ENCODE assay signal across 1 cellular context in the genomic region with DNA sequence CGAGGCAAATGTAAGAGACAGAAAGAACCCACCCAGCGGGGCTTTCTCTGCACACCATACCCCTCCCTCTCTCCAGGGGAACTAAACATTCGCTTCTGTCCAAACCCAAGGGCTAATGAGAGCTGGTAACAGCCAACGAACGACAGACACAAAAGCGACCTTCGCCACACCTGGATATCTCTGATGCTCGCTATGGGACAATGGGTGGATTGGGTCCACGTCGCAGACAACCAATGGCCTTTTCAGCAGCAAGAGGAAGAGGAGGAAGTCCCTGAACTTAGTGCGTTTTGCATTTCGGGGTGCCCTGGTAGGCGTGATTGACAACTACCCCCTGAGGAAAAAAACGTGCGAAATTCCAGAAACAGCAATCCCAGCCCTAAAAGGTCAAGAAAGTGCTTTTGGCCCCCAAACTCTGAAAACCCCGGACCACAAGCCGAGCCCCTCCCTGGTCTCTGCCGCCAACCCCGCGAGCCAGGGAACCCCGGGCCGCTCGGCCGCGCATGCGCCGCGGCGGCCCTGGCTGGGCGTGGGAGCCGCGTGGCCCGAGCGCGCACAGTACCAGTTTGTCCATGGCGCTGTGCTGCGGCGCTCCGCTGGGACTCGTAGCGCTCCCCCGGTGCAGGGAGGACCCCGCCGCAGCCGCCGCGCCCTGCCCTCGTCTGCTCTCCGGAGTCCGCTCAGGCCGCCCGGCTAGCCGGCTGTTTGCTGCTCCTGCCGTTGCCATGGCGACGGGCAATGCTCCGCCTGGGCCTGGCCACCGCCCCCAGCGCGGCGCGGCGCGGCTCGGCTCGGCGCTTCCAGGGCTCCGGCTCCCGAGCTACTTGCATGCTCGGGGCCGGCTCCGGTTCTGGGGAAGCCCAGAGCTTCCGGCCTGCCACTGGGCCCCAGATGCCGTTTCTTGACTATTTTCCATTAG.
TF ChIP-seq lines count a peak whose summit lies in the region.

No MANE protein-coding gene starts in this region.

TF ChIP-seq in HepG2, 621 proteins besides CTCF, POLR2A, EP300 and RAD21 (continued from another document and continues in another):
- TF ChIP-seq, protein P1, sequence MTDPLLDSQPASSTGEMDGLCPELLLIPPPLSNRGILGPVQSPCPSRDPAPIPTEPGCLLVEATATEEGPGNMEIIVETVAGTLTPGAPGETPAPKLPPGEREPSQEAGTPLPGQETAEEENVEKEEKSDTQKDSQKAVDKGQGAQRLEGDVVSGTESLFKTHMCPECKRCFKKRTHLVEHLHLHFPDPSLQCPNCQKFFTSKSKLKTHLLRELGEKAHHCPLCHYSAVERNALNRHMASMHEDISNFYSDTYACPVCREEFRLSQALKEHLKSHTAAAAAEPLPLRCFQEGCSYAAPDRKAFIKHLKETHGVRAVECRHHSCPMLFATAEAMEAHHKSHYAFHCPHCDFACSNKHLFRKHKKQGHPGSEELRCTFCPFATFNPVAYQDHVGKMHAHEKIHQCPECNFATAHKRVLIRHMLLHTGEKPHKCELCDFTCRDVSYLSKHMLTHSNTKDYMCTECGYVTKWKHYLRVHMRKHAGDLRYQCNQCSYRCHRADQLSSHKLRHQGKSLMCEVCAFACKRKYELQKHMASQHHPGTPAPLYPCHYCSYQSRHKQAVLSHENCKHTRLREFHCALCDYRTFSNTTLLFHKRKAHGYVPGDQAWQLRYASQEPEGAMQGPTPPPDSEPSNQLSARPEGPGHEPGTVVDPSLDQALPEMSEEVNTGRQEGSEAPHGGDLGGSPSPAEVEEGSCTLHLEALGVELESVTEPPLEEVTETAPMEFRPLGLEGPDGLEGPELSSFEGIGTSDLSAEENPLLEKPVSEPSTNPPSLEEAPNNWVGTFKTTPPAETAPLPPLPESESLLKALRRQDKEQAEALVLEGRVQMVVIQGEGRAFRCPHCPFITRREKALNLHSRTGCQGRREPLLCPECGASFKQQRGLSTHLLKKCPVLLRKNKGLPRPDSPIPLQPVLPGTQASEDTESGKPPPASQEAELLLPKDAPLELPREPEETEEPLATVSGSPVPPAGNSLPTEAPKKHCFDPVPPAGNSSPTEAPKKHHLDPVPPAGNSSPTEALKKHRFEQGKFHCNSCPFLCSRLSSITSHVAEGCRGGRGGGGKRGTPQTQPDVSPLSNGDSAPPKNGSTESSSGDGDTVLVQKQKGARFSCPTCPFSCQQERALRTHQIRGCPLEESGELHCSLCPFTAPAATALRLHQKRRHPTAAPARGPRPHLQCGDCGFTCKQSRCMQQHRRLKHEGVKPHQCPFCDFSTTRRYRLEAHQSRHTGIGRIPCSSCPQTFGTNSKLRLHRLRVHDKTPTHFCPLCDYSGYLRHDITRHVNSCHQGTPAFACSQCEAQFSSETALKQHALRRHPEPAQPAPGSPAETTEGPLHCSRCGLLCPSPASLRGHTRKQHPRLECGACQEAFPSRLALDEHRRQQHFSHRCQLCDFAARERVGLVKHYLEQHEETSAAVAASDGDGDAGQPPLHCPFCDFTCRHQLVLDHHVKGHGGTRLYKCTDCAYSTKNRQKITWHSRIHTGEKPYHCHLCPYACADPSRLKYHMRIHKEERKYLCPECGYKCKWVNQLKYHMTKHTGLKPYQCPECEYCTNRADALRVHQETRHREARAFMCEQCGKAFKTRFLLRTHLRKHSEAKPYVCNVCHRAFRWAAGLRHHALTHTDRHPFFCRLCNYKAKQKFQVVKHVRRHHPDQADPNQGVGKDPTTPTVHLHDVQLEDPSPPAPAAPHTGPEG (CRISPR knock-in tag; IDR thresholded peaks at IDR 0.05), result peak; percentile 58; the same call in 1 of the 2 replicates
- no peak for TF ChIP-seq RFXAP (CRISPR knock-in tag; IDR thresholded peaks at IDR 0.05; ENCODE audit: borderline replicate concordance)
- TF ChIP-seq ZSCAN30 (CRISPR knock-in tag; IDR thresholded peaks at IDR 0.05), result no peak
- TF ChIP-seq ZNF558 (CRISPR knock-in tag; IDR thresholded peaks at IDR 0.05; ENCODE audit: borderline replicate concordance), result no peak; the same call in 1 of the 2 replicates
- TF ChIP-seq, protein P2, sequence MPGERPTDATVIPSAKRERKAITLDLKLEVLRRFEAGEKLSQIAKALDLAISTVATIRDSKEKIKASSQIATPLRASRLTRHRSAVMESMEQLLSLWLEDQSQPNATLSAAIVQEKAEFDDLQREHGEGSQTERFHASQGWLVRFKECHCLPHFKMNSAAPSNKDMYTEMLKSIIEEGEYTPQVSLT (CRISPR knock-in tag; IDR thresholded peaks at IDR 0.05; ENCODE audit: borderline replicate concordance, low read depth), result no peak
- no peak for TF ChIP-seq ZNF296 (CRISPR knock-in tag; conservative IDR thresholded peaks at IDR 0.05)
- TF ChIP-seq SAP130 (CRISPR knock-in tag; IDR thresholded peaks at IDR 0.05; ENCODE audit: low read depth), result peak; percentile 90
- TF ChIP-seq ZNF441 (CRISPR knock-in tag; IDR thresholded peaks at IDR 0.05; ENCODE audit: borderline replicate concordance), result peak; percentile 98
- peak; percentile 89; the same call in 2 of the 3 replicates for TF ChIP-seq MXI1 (IDR thresholded peaks at IDR 0.05; ENCODE audit: borderline replicate concordance, low read depth, low read length)
- peak; percentile 47; the same call in 1 of the 2 replicates for TF ChIP-seq ZNF788 (CRISPR knock-in tag; IDR thresholded peaks at IDR 0.05; ENCODE audit: borderline replicate concordance)
- TF ChIP-seq ZNF607 (CRISPR knock-in tag; IDR thresholded peaks at IDR 0.05; ENCODE audit: borderline replicate concordance), result peak; percentile 74
- TF ChIP-seq TCF12 (IDR thresholded peaks at IDR 0.05), result no peak
- 0 out of 2 replicates have a peak, but pooled peaks have one; percentile 46 for TF ChIP-seq TCF12 (CRISPR knock-in tag; IDR thresholded peaks at IDR 0.05)
- TF ChIP-seq, protein P3, sequence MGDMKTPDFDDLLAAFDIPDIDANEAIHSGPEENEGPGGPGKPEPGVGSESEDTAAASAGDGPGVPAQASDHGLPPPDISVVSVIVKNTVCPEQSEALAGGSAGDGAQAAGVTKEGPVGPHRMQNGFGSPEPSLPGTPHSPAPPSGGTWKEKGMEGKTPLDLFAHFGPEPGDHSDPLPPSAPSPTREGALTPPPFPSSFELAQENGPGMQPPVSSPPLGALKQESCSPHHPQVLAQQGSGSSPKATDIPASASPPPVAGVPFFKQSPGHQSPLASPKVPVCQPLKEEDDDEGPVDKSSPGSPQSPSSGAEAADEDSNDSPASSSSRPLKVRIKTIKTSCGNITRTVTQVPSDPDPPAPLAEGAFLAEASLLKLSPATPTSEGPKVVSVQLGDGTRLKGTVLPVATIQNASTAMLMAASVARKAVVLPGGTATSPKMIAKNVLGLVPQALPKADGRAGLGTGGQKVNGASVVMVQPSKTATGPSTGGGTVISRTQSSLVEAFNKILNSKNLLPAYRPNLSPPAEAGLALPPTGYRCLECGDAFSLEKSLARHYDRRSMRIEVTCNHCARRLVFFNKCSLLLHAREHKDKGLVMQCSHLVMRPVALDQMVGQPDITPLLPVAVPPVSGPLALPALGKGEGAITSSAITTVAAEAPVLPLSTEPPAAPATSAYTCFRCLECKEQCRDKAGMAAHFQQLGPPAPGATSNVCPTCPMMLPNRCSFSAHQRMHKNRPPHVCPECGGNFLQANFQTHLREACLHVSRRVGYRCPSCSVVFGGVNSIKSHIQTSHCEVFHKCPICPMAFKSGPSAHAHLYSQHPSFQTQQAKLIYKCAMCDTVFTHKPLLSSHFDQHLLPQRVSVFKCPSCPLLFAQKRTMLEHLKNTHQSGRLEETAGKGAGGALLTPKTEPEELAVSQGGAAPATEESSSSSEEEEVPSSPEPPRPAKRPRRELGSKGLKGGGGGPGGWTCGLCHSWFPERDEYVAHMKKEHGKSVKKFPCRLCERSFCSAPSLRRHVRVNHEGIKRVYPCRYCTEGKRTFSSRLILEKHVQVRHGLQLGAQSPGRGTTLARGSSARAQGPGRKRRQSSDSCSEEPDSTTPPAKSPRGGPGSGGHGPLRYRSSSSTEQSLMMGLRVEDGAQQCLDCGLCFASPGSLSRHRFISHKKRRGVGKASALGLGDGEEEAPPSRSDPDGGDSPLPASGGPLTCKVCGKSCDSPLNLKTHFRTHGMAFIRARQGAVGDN (CRISPR knock-in tag; IDR thresholded peaks at IDR 0.05), result peak; percentile 93
- TF ChIP-seq IRX3 (CRISPR knock-in tag; IDR thresholded peaks at IDR 0.05; ENCODE audit: borderline replicate concordance, low read depth), result no peak
- TF ChIP-seq TEAD2 (CRISPR knock-in tag; IDR thresholded peaks at IDR 0.05), result 0 out of 2 replicates have a peak, but pooled peaks have one; percentile 37
- TF ChIP-seq ARNT2 (CRISPR knock-in tag; IDR thresholded peaks at IDR 0.05; ENCODE audit: low read depth), result peak; percentile 89
- TF ChIP-seq GABPA (IDR thresholded peaks at IDR 0.05; ENCODE audit: low read depth, low read length), result no peak
- TF ChIP-seq GABPA (CRISPR knock-in tag; IDR thresholded peaks at IDR 0.05; ENCODE audit: low read depth), result no peak
- TF ChIP-seq ZKSCAN8 (CRISPR knock-in tag; IDR thresholded peaks at IDR 0.05; ENCODE audit: borderline replicate concordance), result no peak
- no peak for TF ChIP-seq ZNF790 (CRISPR knock-in tag; IDR thresholded peaks at IDR 0.05; ENCODE audit: borderline replicate concordance)
- TF ChIP-seq KLF11 (CRISPR knock-in tag; IDR thresholded peaks at IDR 0.05), result no peak
- no peak for TF ChIP-seq ZNF670 (CRISPR knock-in tag; IDR thresholded peaks at IDR 0.05; ENCODE audit: borderline replicate concordance)
- TF ChIP-seq ZNF224 (CRISPR knock-in tag; IDR thresholded peaks at IDR 0.05), result no peak
- TF ChIP-seq, protein P4, sequence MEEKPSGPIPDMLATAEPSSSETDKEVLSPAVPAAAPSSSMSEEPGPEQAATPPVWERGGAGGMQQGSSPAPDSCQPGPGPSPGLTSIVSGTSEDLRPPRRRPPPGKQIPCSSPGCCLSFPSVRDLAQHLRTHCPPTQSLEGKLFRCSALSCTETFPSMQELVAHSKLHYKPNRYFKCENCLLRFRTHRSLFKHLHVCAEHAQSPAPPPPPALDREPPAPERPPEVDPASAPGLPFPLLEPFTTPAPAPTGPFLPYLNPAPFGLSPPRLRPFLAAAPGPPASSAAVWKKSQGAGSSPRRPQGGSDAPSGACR (CRISPR knock-in tag; IDR thresholded peaks at IDR 0.05), result no peak
- TF ChIP-seq, protein P5, sequence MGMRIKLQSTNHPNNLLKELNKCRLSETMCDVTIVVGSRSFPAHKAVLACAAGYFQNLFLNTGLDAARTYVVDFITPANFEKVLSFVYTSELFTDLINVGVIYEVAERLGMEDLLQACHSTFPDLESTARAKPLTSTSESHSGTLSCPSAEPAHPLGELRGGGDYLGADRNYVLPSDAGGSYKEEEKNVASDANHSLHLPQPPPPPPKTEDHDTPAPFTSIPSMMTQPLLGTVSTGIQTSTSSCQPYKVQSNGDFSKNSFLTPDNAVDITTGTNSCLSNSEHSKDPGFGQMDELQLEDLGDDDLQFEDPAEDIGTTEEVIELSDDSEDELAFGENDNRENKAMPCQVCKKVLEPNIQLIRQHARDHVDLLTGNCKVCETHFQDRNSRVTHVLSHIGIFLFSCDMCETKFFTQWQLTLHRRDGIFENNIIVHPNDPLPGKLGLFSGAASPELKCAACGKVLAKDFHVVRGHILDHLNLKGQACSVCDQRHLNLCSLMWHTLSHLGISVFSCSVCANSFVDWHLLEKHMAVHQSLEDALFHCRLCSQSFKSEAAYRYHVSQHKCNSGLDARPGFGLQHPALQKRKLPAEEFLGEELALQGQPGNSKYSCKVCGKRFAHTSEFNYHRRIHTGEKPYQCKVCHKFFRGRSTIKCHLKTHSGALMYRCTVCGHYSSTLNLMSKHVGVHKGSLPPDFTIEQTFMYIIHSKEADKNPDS (CRISPR knock-in tag; IDR thresholded peaks at IDR 0.05), result no peak
- TF ChIP-seq SIX4 (CRISPR knock-in tag; IDR thresholded peaks at IDR 0.05), result no peak
- no peak for TF ChIP-seq U2AF1 (optimal IDR thresholded peaks at IDR 0.05; ENCODE audit: low read depth, low read length)
- peak; percentile 90 for TF ChIP-seq ZNF563 (CRISPR knock-in tag; IDR thresholded peaks at IDR 0.05)
- TF ChIP-seq, protein P6, sequence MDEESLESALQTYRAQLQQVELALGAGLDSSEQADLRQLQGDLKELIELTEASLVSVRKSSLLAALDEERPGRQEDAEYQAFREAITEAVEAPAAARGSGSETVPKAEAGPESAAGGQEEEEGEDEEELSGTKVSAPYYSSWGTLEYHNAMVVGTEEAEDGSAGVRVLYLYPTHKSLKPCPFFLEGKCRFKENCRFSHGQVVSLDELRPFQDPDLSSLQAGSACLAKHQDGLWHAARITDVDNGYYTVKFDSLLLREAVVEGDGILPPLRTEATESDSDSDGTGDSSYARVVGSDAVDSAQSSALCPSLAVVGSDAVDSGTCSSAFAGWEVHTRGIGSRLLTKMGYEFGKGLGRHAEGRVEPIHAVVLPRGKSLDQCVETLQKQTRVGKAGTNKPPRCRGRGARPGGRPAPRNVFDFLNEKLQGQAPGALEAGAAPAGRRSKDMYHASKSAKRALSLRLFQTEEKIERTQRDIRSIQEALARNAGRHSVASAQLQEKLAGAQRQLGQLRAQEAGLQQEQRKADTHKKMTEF (CRISPR knock-in tag; IDR thresholded peaks at IDR 0.05), result no peak
- TF ChIP-seq MTF2 (CRISPR knock-in tag; IDR thresholded peaks at IDR 0.05; ENCODE audit: borderline replicate concordance), result no peak
- TF ChIP-seq KDM2A (CRISPR knock-in tag; IDR thresholded peaks at IDR 0.05; ENCODE audit: borderline replicate concordance, low read depth), result peak; percentile 37; the same call in 1 of the 2 replicates
- TF ChIP-seq, protein P7, sequence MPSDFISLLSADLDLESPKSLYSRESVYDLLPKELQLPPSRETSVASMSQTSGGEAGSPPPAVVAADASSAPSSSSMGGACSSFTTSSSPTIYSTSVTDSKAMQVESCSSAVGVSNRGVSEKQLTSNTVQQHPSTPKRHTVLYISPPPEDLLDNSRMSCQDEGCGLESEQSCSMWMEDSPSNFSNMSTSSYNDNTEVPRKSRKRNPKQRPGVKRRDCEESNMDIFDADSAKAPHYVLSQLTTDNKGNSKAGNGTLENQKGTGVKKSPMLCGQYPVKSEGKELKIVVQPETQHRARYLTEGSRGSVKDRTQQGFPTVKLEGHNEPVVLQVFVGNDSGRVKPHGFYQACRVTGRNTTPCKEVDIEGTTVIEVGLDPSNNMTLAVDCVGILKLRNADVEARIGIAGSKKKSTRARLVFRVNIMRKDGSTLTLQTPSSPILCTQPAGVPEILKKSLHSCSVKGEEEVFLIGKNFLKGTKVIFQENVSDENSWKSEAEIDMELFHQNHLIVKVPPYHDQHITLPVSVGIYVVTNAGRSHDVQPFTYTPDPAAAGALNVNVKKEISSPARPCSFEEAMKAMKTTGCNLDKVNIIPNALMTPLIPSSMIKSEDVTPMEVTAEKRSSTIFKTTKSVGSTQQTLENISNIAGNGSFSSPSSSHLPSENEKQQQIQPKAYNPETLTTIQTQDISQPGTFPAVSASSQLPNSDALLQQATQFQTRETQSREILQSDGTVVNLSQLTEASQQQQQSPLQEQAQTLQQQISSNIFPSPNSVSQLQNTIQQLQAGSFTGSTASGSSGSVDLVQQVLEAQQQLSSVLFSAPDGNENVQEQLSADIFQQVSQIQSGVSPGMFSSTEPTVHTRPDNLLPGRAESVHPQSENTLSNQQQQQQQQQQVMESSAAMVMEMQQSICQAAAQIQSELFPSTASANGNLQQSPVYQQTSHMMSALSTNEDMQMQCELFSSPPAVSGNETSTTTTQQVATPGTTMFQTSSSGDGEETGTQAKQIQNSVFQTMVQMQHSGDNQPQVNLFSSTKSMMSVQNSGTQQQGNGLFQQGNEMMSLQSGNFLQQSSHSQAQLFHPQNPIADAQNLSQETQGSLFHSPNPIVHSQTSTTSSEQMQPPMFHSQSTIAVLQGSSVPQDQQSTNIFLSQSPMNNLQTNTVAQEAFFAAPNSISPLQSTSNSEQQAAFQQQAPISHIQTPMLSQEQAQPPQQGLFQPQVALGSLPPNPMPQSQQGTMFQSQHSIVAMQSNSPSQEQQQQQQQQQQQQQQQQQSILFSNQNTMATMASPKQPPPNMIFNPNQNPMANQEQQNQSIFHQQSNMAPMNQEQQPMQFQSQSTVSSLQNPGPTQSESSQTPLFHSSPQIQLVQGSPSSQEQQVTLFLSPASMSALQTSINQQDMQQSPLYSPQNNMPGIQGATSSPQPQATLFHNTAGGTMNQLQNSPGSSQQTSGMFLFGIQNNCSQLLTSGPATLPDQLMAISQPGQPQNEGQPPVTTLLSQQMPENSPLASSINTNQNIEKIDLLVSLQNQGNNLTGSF (CRISPR knock-in tag; IDR thresholded peaks at IDR 0.05), result peak; percentile 79
- TF ChIP-seq ZFAT (CRISPR knock-in tag; conservative IDR thresholded peaks at IDR 0.05), result no peak
- no peak for TF ChIP-seq ZNF781 (CRISPR knock-in tag; IDR thresholded peaks at IDR 0.05; ENCODE audit: borderline replicate concordance, not compliant biosample characterization)
